In the genomic region with DNA sequence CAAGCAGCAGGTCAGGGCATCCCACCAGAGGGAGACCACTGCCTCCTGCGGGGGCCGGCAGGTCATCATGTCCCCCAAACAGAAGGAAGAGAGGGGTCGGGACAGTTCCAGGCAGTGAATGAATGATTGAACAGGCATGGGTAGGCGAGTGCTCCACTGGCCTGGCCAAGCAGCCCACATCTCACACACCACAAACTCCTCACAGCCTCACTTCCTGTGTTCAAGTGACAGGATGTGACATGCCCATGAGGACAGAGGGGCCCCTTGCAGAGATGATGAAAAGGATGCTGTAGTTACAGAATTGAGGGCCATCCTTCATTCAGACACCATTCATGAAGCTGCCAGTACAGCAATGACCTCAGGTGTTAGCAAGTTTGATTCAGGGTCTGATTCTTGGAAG, we compare ENCODE assay signal across 8 cellular contexts. TPM values are rescaled to one million over a fixed set of nuclear protein-coding genes. Genes with fewer than 3 reads are reported as not detected.
A peak's percentile ranks its signal among the peaks of the same experiment; 100 is the strongest.
DNase-seq lines count a peak whose midpoint lies in the region; ATAC-seq, FAIRE-seq and TF ChIP-seq lines count a peak whose summit lies in the region.

No MANE protein-coding gene starts in this region.

- H4K20me1 ChIP-seq in DND-41 (ENCODE audit: insufficient read depth, low read length) (no peaks in the 10 kb centered on the region), GM12878 (ENCODE audit: control insufficient read depth, insufficient read depth) (no peaks in the 10 kb centered on the region)

- H3K9ac ChIP-seq in DND-41 (ENCODE audit: low read depth, low read length) = peak overlapping the region; percentile 64
- H3K9ac ChIP-seq in GM12878 (ENCODE audit: control insufficient read depth, insufficient read depth, low read length) = peak overlapping the region; percentile 17

- H3K27me3 ChIP-seq in DND-41 (ENCODE audit: insufficient read depth, low read length, poor library complexity) (no peaks in the 10 kb centered on the region), GM12878 (replicated peaks in 1 of 2; ENCODE audit: control insufficient read depth in 2 of 2, insufficient read depth in 2 of 2, low read length in 1 of 2) (peaks cover 0 to 5% of the 10 kb centered on the region in 2 experiments; a peak in 2 of 4 replicates), esophagus muscularis mucosa (peaks cover 0 to 53% (median 21%) of the 10 kb centered on the region in 4 donors)

- H3K4me1 ChIP-seq in DND-41 (ENCODE audit: insufficient read depth, low read length) (peaks cover 79% of the 10 kb centered on the region), GM12878 (ENCODE audit: control insufficient read depth, insufficient read depth, low read length) (peaks cover 58% of the 10 kb centered on the region), esophagus muscularis mucosa (peaks cover 20 to 22% (median 21%) of the 10 kb centered on the region in 4 donors)

- H3K36me3 ChIP-seq in DND-41 (ENCODE audit: insufficient read depth, low read length) (no peaks in the 10 kb centered on the region), GM12878 (ENCODE audit: control insufficient read depth in 2 of 2, insufficient read depth in 2 of 2, low read length in 1 of 2) (peaks cover 0 to 2% of the 10 kb centered on the region in 2 experiments; a peak in 1 of 4 replicates), esophagus muscularis mucosa (no peaks in the 10 kb centered on the region)

- peak; percentile 63 for TF ChIP-seq POLR2A in GM12878 (IDR thresholded peaks at IDR 0.05; ENCODE audit: low read depth, low read length)
- TF ChIP-seq POLR2A in esophagus muscularis mucosa (IDR thresholded peaks at IDR 0.05; ENCODE audit: low read depth) = no peak

- peak; percentile 90 for FAIRE-seq in GM12878 (lab: Jason Lieb, UNC)

- 100% methylated on average over 2 of the region's 4 CpGs for WGBS in GM12878 (ENCODE audit: insufficient coverage, insufficient replicate concordance, low lambda C conversion rate, missing lambda C conversion rate)
- WGBS in esophagus muscularis mucosa = 83% methylated on average over 1 of the region's 4 CpGs

- POLR2A ChIA-PET in GM12878 (lab: Charles Lee) = interaction anchor here (0.6 to 3.6 kb wide), 5 partner anchors 47 to 1787 kb away, joined by 3 to 25 read pairs (median 4); no protein-coding TSS in a partner anchor

- in situ Hi-C loops in GM12878 (cut with MboI) = no loop called here

- TF ChIP-seq RAD21 in GM12878 (IDR thresholded peaks at IDR 0.05; ENCODE audit: insufficient read depth, low read depth, low read length) = no peak

- CTCF ChIA-PET in GM12878 (lab: Yijun Ruan, JAX) = interaction anchor here (3.0 kb wide), 1 partner anchor 57 kb away, joined by 12 read pairs; no protein-coding TSS in a partner anchor

- no peak for TF ChIP-seq EP300 in GM12878 (IDR thresholded peaks at IDR 0.05; ENCODE audit: borderline replicate concordance in 1 of 2, control insufficient read depth in 1 of 2, low read depth in 2 of 2, low read length in 2 of 2)
- no peak for TF ChIP-seq EP300 in esophagus muscularis mucosa (IDR thresholded peaks at IDR 0.05)

- RAD21 ChIA-PET in GM12878 (lab: Charles Lee; ENCODE audit: unreplicated experiment) = interaction anchor here (1.4 to 3.9 kb wide), 3 partner anchors 22 to 57 kb away, joined by 3 to 38 read pairs (median 28); no protein-coding TSS in a partner anchor

- intact Hi-C loops in GM12878 (cut with micrococcal nuclease; ENCODE audit: unreplicated experiment) = loop anchor here (2.0 kb wide), 1 partner anchor 57 kb away; no protein-coding TSS in a partner anchor
- intact Hi-C loops in esophagus muscularis mucosa (cut with DNase I) = no loop called here

- peak; percentile 81 for ATAC-seq in DND-41 (ENCODE audit: insufficient read depth, low read depth)
- peak; percentile 50 for ATAC-seq in GM21381 (IDR thresholded peaks at IDR 0.05; ENCODE audit: unreplicated experiment)
- peak; percentile 66 for ATAC-seq in GM12878

- H2AFZ ChIP-seq in DND-41 (ENCODE audit: low read depth, low read length) (peak overlapping the region; percentile 27; the same call in 1 of the 2 replicates), GM12878 (ENCODE audit: control insufficient read depth, low read depth, low read length) (peak overlapping the region; percentile 32)

- peak overlapping the region in 1 of 2 experiments; percentile 32; a peak in 1 of 4 replicates for H3K4me3 ChIP-seq in DND-41 (ENCODE audit: low read depth in 1 of 2, low read length in 2 of 2)
- peak overlapping the region; percentile 52 for H3K4me3 ChIP-seq in GM12878
- H3K4me3 ChIP-seq in esophagus muscularis mucosa = no peak overlapping the region

- SMC1A ChIA-PET in GM12878 (lab: Charles Lee; ENCODE audit: uncharacterized antibody, unreplicated experiment) = interaction anchor here (1.5 to 3.9 kb wide), 3 partner anchors 23 to 56 kb away, joined by 11 to 39 read pairs (median 12); no protein-coding TSS in a partner anchor

- H3K27ac ChIP-seq in DND-41 (ENCODE audit: low read length) = peak overlapping the region; percentile 99
- peak overlapping the region; percentile 80 for H3K27ac ChIP-seq in GM12878 (ENCODE audit: control insufficient read depth, insufficient read depth)
- no peak overlapping the region for H3K27ac ChIP-seq in esophagus muscularis mucosa (replicated peaks in 1 of 4)

- DNase-seq in DND-41 (peak; percentile 90), NCI-H69 (lab: John Stamatoyannopoulos, UW) (peak; percentile 31), GM12878 (ENCODE audit: low read depth, low spot score) (peak; percentile 42), DMS 273 treated with DMSO at 0.1 percent for 48 hours (lab: John Stamatoyannopoulos, UW) (no peak), NCI-H446 treated with DMSO at 0.1 percent for 48 hours (lab: John Stamatoyannopoulos, UW) (no peak), HuH-7 (ENCODE audit: low spot score) (no peak), esophagus muscularis mucosa (ENCODE audit: extremely low spot score) (no peak)

- no peak for TF ChIP-seq CTCF in DND-41 (IDR thresholded peaks at IDR 0.05; ENCODE audit: borderline replicate concordance, extremely low read depth, low read length, poor library complexity, severe bottlenecking)
- no peak for TF ChIP-seq CTCF in GM12878 (IDR thresholded peaks at IDR 0.05 in 2 of 3, conservative IDR thresholded peaks at IDR 0.05 in 1 of 3; ENCODE audit: control insufficient read depth in 2 of 3, extremely low read depth in 1 of 3, insufficient read depth in 1 of 3, low read depth in 3 of 3, low read length in 3 of 3)
- TF ChIP-seq CTCF in esophagus muscularis mucosa (IDR thresholded peaks at IDR 0.05) = no peak

- BruUV-seq in GM12878 (replicated peaks; lab: Mats Ljungman, UMichigan) = no TSS peak

- peak overlapping the region; percentile 50 for H3K4me2 ChIP-seq in DND-41 (ENCODE audit: insufficient read depth, low read length)
- H3K4me2 ChIP-seq in GM12878 (ENCODE audit: control insufficient read depth, insufficient read depth) = peak overlapping the region; percentile 73

- H3K9me3 ChIP-seq in DND-41 (ENCODE audit: insufficient read depth, low read length, severe bottlenecking) = no peaks in the 10 kb centered on the region
- no peaks in the 10 kb centered on the region for H3K9me3 ChIP-seq in GM12878 (replicated peaks; ENCODE audit: control insufficient read depth, insufficient read depth, low read length)
- no peaks in the 10 kb centered on the region for H3K9me3 ChIP-seq in esophagus muscularis mucosa

- H3K79me2 ChIP-seq in DND-41 (ENCODE audit: insufficient read depth, low read length) (no peaks in the 10 kb centered on the region), GM12878 (ENCODE audit: control insufficient read depth, insufficient read depth, low read length) (peaks cover 62% of the 10 kb centered on the region)

TF ChIP-seq in GM12878, 131 proteins besides CTCF, POLR2A, EP300 and RAD21 (continues in another document):
- no peak for TF ChIP-seq TCF7 (IDR thresholded peaks at IDR 0.05; ENCODE audit: borderline replicate concordance)
- TF ChIP-seq BRCA1 (IDR thresholded peaks at IDR 0.05; ENCODE audit: low read depth, low read length) = no peak
- peak; percentile 79 for TF ChIP-seq GABPA (IDR thresholded peaks at IDR 0.05; ENCODE audit: low read depth)
- TF ChIP-seq ZNF622 (IDR thresholded peaks at IDR 0.05) = no peak
- TF ChIP-seq ATF7 (IDR thresholded peaks at IDR 0.05; ENCODE audit: low read depth) = no peak
- no peak for TF ChIP-seq RAD51 (IDR thresholded peaks at IDR 0.05)
- peak; percentile 10; the same call in 1 of the 2 replicates for TF ChIP-seq YY1 (IDR thresholded peaks at IDR 0.05; ENCODE audit: low read depth, low read length)
- TF ChIP-seq ZNF24 (IDR thresholded peaks at IDR 0.05) = peak; percentile 95
- no peak for TF ChIP-seq POLR2AphosphoS2 (IDR thresholded peaks at IDR 0.05; ENCODE audit: low read depth, low read length)
- TF ChIP-seq PAX8 (IDR thresholded peaks at IDR 0.05) = no peak
- no peak for TF ChIP-seq GATAD2B (conservative IDR thresholded peaks at IDR 0.05; ENCODE audit: low read depth)
- no peak for TF ChIP-seq HCFC1 (IDR thresholded peaks at IDR 0.05; ENCODE audit: low read length)
- no peak; a peak in 1 of 4 replicates for TF ChIP-seq ETV6 (conservative IDR thresholded peaks at IDR 0.05 in 1 of 2, IDR thresholded peaks at IDR 0.05 in 1 of 2; ENCODE audit: borderline replicate concordance in 1 of 2, low read depth in 1 of 2)
- no peak for TF ChIP-seq ZNF217 (IDR thresholded peaks at IDR 0.05)

RNA-seq across cellular contexts. Expression of gene IQSEC1, which starts 3.7 kb away (rescaled TPM):
- 241 and 274 TPM in 2 replicates for total RNA-seq in GM12878 (2013; cell fraction: nucleolus; rRNA removed)
- total RNA-seq in GM12878 (2014; rRNA removed) = 13.8 and 16.3 TPM in 2 replicates
- total RNA-seq in GM12878 (2014; rRNA removed; fragmentation: Illumina TruSeq; extraction: Trizol) = 6.4 TPM in 2 replicates
- total RNA-seq in GM12878 (2021) = 48.6 and 55.2 TPM in 2 replicates
- 8.1 TPM for polyA plus RNA-seq in GM12878 (2011; ENCODE audit: low read depth)
- 4.2 and 6.7 TPM in 2 replicates for polyA plus RNA-seq in GM12878 (2011; rRNA removed)
- polyA plus RNA-seq in GM12878 (2011; cell fraction: cytosol; rRNA removed) = 6.3 and 8.5 TPM in 2 replicates
- polyA plus RNA-seq in GM12878 (2011; cell fraction: nucleus; rRNA removed) = 45.6 and 48.9 TPM in 2 replicates
- polyA plus RNA-seq in GM12878 (2012) = 17.9 and 26.7 TPM in 2 replicates
- 10.2 and 15.1 TPM in 2 replicates for polyA plus RNA-seq in GM12878 (2014; fragmentation: Illumina TruSeq; extraction: Trizol)
- polyA plus RNA-seq in GM12878 (2014; fragmentation: Nextera tagmentation; extraction: Ambion mirVana) = 1 to 10 TPM in 1 of 2 experiments, under 1 TPM in 1; 0.92 to 2.0 TPM
- polyA plus RNA-seq in GM12878 (2014; rRNA removed) = 17.9 and 23.3 TPM in 2 replicates
- 1 to 10 TPM; 8.1 to 9.0 TPM for polyA plus RNA-seq in GM12878 (2016; fragmentation: Nextera tagmentation; extraction: Ambion mirVana)
- polyA minus RNA-seq in GM12878 (2011; rRNA and poly(A)+ RNA removed) = 14.2 and 22.2 TPM in 2 replicates
- polyA minus RNA-seq in GM12878 (2011; cell fraction: cytosol; rRNA and poly(A)+ RNA removed) = 11.4 and 16.2 TPM in 2 replicates
- 53.2 and 58.7 TPM in 2 replicates for polyA minus RNA-seq in GM12878 (2011; cell fraction: nucleus; rRNA and poly(A)+ RNA removed)
- 10 to 100 TPM; 56.1 to 99.5 (median 78.2) TPM for total RNA-seq in esophagus muscularis mucosa

Comparison
In these comparisons a context has a peak if more than half of its experiments do, and no peak if none do; other contexts are left out.
1. DNase-seq: peak in DND-41 (single experiment), NCI-H69 (single experiment) and GM12878 (single experiment); none in DMS 273 treated with DMSO at 0.1 percent for 48 hours (single experiment), NCI-H446 treated with DMSO at 0.1 percent for 48 hours (single experiment), HuH-7 (single experiment) and esophagus muscularis mucosa (single experiment).
2. H3K27ac ChIP-seq: peak in DND-41 (single experiment) and GM12878 (single experiment); none in esophagus muscularis mucosa (0 of 4).
3. Peak in every context shown above with its lines, with median percentiles within 50 percentile points of each other: ATAC-seq.